ENCODE assay signal across 15 cellular contexts in genomic region chr16:10922328-10923145, GRCh38. TPM values are rescaled to one million over a fixed set of nuclear protein-coding genes. Genes with fewer than 3 reads are reported as not detected.
DNase-seq lines count a peak whose midpoint lies in the region; ATAC-seq, FAIRE-seq and TF ChIP-seq lines count a peak whose summit lies in the region.
"Had no signal": no experiment of that assay in that cellular context is flagged by ENCODE, and none has a peak within 500 bp of the region (broad histone marks: within the 10 kb centered on the region; RNA-seq: fewer than 3 reads in every experiment).

No MANE protein-coding gene starts in this region.

- no peak overlapping the region for H3K56ac ChIP-seq in H1 (replicated peaks; ENCODE audit: insufficient read length, low read depth, low read length)

- peaks cover 0 to 3% (median 2%) of the 10 kb centered on the region in 4 experiments; a peak in 4 of 8 replicates for H3K36me3 ChIP-seq in H1 (ENCODE audit: control insufficient read depth in 2 of 4, insufficient read depth in 4 of 4, low read length in 3 of 4)
- H3K36me3 ChIP-seq in right lobe of liver, result peaks cover 0 to 11% (median 0%) of the 10 kb centered on the region in 4 donors
- H3K36me3 ChIP-seq in thyroid gland, result peaks cover 2 to 12% of the 10 kb centered on the region in 2 donors

- H4K20me1 ChIP-seq in H1 (replicated peaks in 1 of 2; ENCODE audit: control insufficient read depth in 1 of 2, insufficient read depth in 2 of 2, low read length in 2 of 2), result peaks cover 0 to 5% of the 10 kb centered on the region in 2 experiments

- H3K23me2 ChIP-seq in H1 (ENCODE audit: low read depth, low read length), result no peaks in the 10 kb centered on the region

- H3K4me1 Mint-ChIP-seq in T-helper 2 cell treated with Interferon-gamma antibody and Interleukin-4, amounts not matched to agents 5 μg/mL and 100 μg/mL, for 36 hours (ENCODE audit: low read depth), result peaks cover 6% of the 10 kb centered on the region

- H3K27me3 Mint-ChIP-seq in T-helper 2 cell treated with Interferon-gamma antibody and Interleukin-4, amounts not matched to agents 5 μg/mL and 100 μg/mL, for 36 hours (ENCODE audit: low read depth), result no peaks in the 10 kb centered on the region
- H3K27me3 Mint-ChIP-seq: stimulated activated naive CD8-positive, alpha-beta T cell treated with anti-CD3 and anti-CD28 coated beads, Interleukin-15, Interleukin-2, amounts not matched to agents 100 ng/mL and 50 ng/mL, for 24 hours; T-cell had no signal

- H3K27me3 ChIP-seq in H1 (replicated peaks in 1 of 4; ENCODE audit: control insufficient read depth in 3 of 4, extremely low read depth in 1 of 4, insufficient read depth in 3 of 4, low read length in 3 of 4), result peaks cover 0 to 3% (median 0%) of the 10 kb centered on the region in 4 experiments; a peak in 1 of 7 replicates
- H3K27me3 ChIP-seq in right lobe of liver, result no peaks in the 10 kb centered on the region
- H3K27me3 ChIP-seq in thyroid gland, result no peaks in the 10 kb centered on the region

- no peak overlapping the region for H2BK12ac ChIP-seq in H1 (ENCODE audit: low read depth, low read length)

- no peak overlapping the region for H2BK15ac ChIP-seq in H1 (ENCODE audit: low read length)

- H3K9ac ChIP-seq in H1 (replicated peaks in 1 of 4; ENCODE audit: extremely low read depth in 1 of 4, low read depth in 3 of 4, low read length in 3 of 4), result no peak overlapping the region

- no peak overlapping the region for H3K4me3 Mint-ChIP-seq in T-helper 2 cell treated with Interferon-gamma antibody and Interleukin-4, amounts not matched to agents 5 μg/mL and 100 μg/mL, for 36 hours
- H3K4me3 Mint-ChIP-seq: stimulated activated naive CD8-positive, alpha-beta T cell treated with anti-CD3 and anti-CD28 coated beads, Interleukin-15, Interleukin-2, amounts not matched to agents 100 ng/mL and 50 ng/mL, for 24 hours; T-cell had no signal

- H3K4me1 ChIP-seq in H1 (replicated peaks in 1 of 4; ENCODE audit: control insufficient read depth in 3 of 4, insufficient read depth in 4 of 4, low read length in 3 of 4), result peaks cover 0 to 8% (median 0%) of the 10 kb centered on the region in 4 experiments; a peak in 2 of 7 replicates
- peaks cover 0 to 72% (median 32%) of the 10 kb centered on the region in 4 donors for H3K4me1 ChIP-seq in right lobe of liver
- H3K4me1 ChIP-seq in thyroid gland, result peaks cover 16 to 46% of the 10 kb centered on the region in 2 donors

- no peaks in the 10 kb centered on the region for H3K79me1 ChIP-seq in H1 (ENCODE audit: low read depth, low read length)

- DNase-seq in HUDEP-2 (lab: John Stamatoyannopoulos, UW; ENCODE audit: unreplicated experiment in 76 of 76) (peak in 54 of 76 experiments; percentile 7 to 75 (median 45)), H1 (ENCODE audit: low read depth in 1 of 2, low spot score in 2 of 2) (no peak), right lobe of liver (peak; percentile 90 to 95 (median 94)), thyroid gland (peak; percentile 92 to 93), dedifferentiated amniotic fluid mesenchymal stem cell (ENCODE audit: extremely low spot score) (no peak)
- no peak for DNase-seq in activated naive CD4-positive, alpha-beta T cell treated with anti-CD3 and anti-CD28 coated beads, Interleukin-2, amount 50 U/mL, for 72 hours (ENCODE audit: low spot score in 2 of 2)
- no peak for DNase-seq in T-helper 2 cell treated with Interferon-gamma antibody and Interleukin-4, amounts not matched to agents 5 μg/mL and 100 μg/mL, for 36 hours (ENCODE audit: low spot score)
- no peak for DNase-seq in stimulated activated naive CD4-positive, alpha-beta T cell treated with Interleukin-2 at 50 U/mL for 16 hours (lab: John Stamatoyannopoulos, UW)
- DNase-seq: activated CD4-positive, alpha-beta T cell treated with anti-CD3 and anti-CD28 coated beads, Interleukin-2, amount 50 U/mL, for 4 hours; activated effector memory CD4-positive, alpha-beta T cell treated with Interleukin-2 at 50 U/mL for 16 hours; KBM-7; T-cell had no signal

- intact Hi-C loops in right lobe of liver (cut with DNase I) (loop anchor here in 1 of 2 donors (5.0 kb wide), 1 partner anchor 185 kb away; no protein-coding TSS in a partner anchor), thyroid gland (cut with DNase I) (no loop called here)

- no peak overlapping the region for H3K4ac ChIP-seq in H1 (replicated peaks; ENCODE audit: insufficient read length, low read depth, low read length)

- no peaks in the 10 kb centered on the region for H3K9me3 Mint-ChIP-seq in activated naive CD4-positive, alpha-beta T cell treated with anti-CD3 and anti-CD28 coated beads, Interleukin-2, amount 50 U/mL, for 72 hours
- no peaks in the 10 kb centered on the region for H3K9me3 Mint-ChIP-seq in T-helper 2 cell treated with Interferon-gamma antibody and Interleukin-4, amounts not matched to agents 5 μg/mL and 100 μg/mL, for 36 hours
- H3K9me3 Mint-ChIP-seq: stimulated activated naive CD8-positive, alpha-beta T cell treated with anti-CD3 and anti-CD28 coated beads, Interleukin-15, Interleukin-2, amounts not matched to agents 100 ng/mL and 50 ng/mL, for 24 hours; T-cell had no signal

- no peaks in the 10 kb centered on the region for H3K79me2 ChIP-seq in H1 (ENCODE audit: control insufficient read depth in 1 of 2, insufficient read depth in 2 of 2, low read length in 2 of 2)

- no peak for FAIRE-seq in H1 (lab: Jason Lieb, UNC)
- FAIRE-seq: D721Med, keratinocyte had no signal

- TF ChIP-seq CTCF in H1 (IDR thresholded peaks at IDR 0.05; ENCODE audit: control extremely low read depth in 1 of 3, insufficient read depth in 1 of 3, low read depth in 1 of 3, low read length in 3 of 3) (no peak), right lobe of liver (IDR thresholded peaks at IDR 0.05) (no peak), thyroid gland (IDR thresholded peaks at IDR 0.05) (no peak)

- H4K91ac ChIP-seq in H1 (replicated peaks; ENCODE audit: insufficient read length, low read length), result no peak overlapping the region

- TF ChIP-seq RAD21 in H1 (IDR thresholded peaks at IDR 0.05 in 1 of 2, conservative IDR thresholded peaks at IDR 0.05 in 1 of 2; ENCODE audit: low read depth in 2 of 2, low read length in 2 of 2), result no peak

- no peak overlapping the region for H3K27ac Mint-ChIP-seq in activated naive CD4-positive, alpha-beta T cell treated with anti-CD3 and anti-CD28 coated beads, Interleukin-2, amount 50 U/mL, for 72 hours
- H3K27ac Mint-ChIP-seq in T-helper 2 cell treated with Interferon-gamma antibody and Interleukin-4, amounts not matched to agents 5 μg/mL and 100 μg/mL, for 36 hours, result no peak overlapping the region
- H3K27ac Mint-ChIP-seq: stimulated activated naive CD8-positive, alpha-beta T cell treated with anti-CD3 and anti-CD28 coated beads, Interleukin-15, Interleukin-2, amounts not matched to agents 100 ng/mL and 50 ng/mL, for 24 hours had no signal

- H3K23ac ChIP-seq in H1 (ENCODE audit: insufficient read length), result no peak overlapping the region

- H3K9me3 ChIP-seq in H1 (ENCODE audit: insufficient read depth in 2 of 2, low read depth in 1 of 2, low read length in 1 of 2), result no peaks in the 10 kb centered on the region
- no peaks in the 10 kb centered on the region for H3K9me3 ChIP-seq in right lobe of liver
- H3K9me3 ChIP-seq in thyroid gland, result no peaks in the 10 kb centered on the region

- H3K36me3 Mint-ChIP-seq in activated naive CD4-positive, alpha-beta T cell treated with anti-CD3 and anti-CD28 coated beads, Interleukin-2, amount 50 U/mL, for 72 hours, result peaks cover 0 to 7% of the 10 kb centered on the region in 2 donors
- peaks cover 12% of the 10 kb centered on the region for H3K36me3 Mint-ChIP-seq in T-helper 2 cell treated with Interferon-gamma antibody and Interleukin-4, amounts not matched to agents 5 μg/mL and 100 μg/mL, for 36 hours (ENCODE audit: low read depth)

- no peak overlapping the region for H3K18ac ChIP-seq in H1 (ENCODE audit: extremely low read depth, low read length)

- no peak overlapping the region for H2AK5ac ChIP-seq in H1 (ENCODE audit: low read depth, low read length)

- H3K4me2 ChIP-seq in H1 (ENCODE audit: insufficient read depth in 1 of 2, low read depth in 2 of 2, low read length in 2 of 2), result no peak overlapping the region

- 84% methylated on average over 14 of the region's 14 CpGs; no CpG with 5 or more reads in 1 of the 2 experiments for WGBS in H1 (ENCODE audit: extremely low coverage in 1 of 2, insufficient coverage in 1 of 2, insufficient read length in 1 of 2, insufficient replicate concordance in 2 of 2, low coverage in 1 of 2, low lambda C conversion rate in 2 of 2, missing lambda C conversion rate in 1 of 2), 2 experiments
- WGBS in right lobe of liver (ENCODE audit: insufficient coverage, low coverage, low lambda C conversion rate, missing lambda C conversion rate), result 38% methylated on average over 6 of the region's 14 CpGs
- WGBS in thyroid gland, 2 donors, result 44 to 78% methylated on average over 7 to 12 of the region's 14 CpGs

- H3K14ac ChIP-seq in H1 (ENCODE audit: insufficient read length), result no peak overlapping the region

- TF ChIP-seq POLR2A in H1 (IDR thresholded peaks at IDR 0.05; ENCODE audit: control extremely low read depth in 1 of 2, low read depth in 2 of 2, low read length in 2 of 2) (no peak), right lobe of liver (IDR thresholded peaks at IDR 0.05) (no peak), thyroid gland (IDR thresholded peaks at IDR 0.05) (no peak)

- no peak overlapping the region for H4K5ac ChIP-seq in H1 (ENCODE audit: insufficient read length, low read depth, low read length)

- no peak overlapping the region for H2BK20ac ChIP-seq in H1 (ENCODE audit: low read length)

- H3K4me3 ChIP-seq in H1 (ENCODE audit: extremely low read depth in 1 of 4, insufficient read depth in 2 of 4, low read depth in 3 of 4, low read length in 4 of 4), result no peak overlapping the region
- H3K4me3 ChIP-seq in right lobe of liver, result peak overlapping the region in 2 of 3 donors; percentile 7 to 18
- H3K4me3 ChIP-seq in thyroid gland (replicated peaks in 1 of 3), result no peak overlapping the region

- no peak overlapping the region for H2BK120ac ChIP-seq in H1 (replicated peaks; ENCODE audit: low read depth, low read length)

- ATAC-seq in right lobe of liver, result peak; percentile 35 to 60 (median 56)
- ATAC-seq in activated naive CD4-positive, alpha-beta T cell treated with anti-CD3 and anti-CD28 coated beads, Interleukin-2, amount 50 U/mL, for 72 hours, result no peak
- ATAC-seq: T-cell had no signal

- peak overlapping the region; percentile 17; the same call in 1 of the 2 replicates for H4K8ac ChIP-seq in H1 (ENCODE audit: extremely low read depth, insufficient read depth, low read length)

- no peak overlapping the region for H3K27ac ChIP-seq in H1 (ENCODE audit: low read depth, low read length)
- peak overlapping the region; percentile 49 to 79 (median 61) for H3K27ac ChIP-seq in right lobe of liver
- H3K27ac ChIP-seq in thyroid gland, result peak overlapping the region; percentile 34 to 74 (median 68)

- POLR2A ChIA-PET in H1 (lab: Charles Lee; ENCODE audit: partially characterized antibody), result no interaction called here

- TF ChIP-seq EP300 in H1 (IDR thresholded peaks at IDR 0.05; ENCODE audit: borderline replicate concordance in 1 of 2, low read depth in 2 of 2, low read length in 2 of 2), result no peak

- H2BK5ac ChIP-seq in H1 (ENCODE audit: low read depth, low read length), result no peak overlapping the region

- no peak overlapping the region for H2AFZ ChIP-seq in H1 (ENCODE audit: low read length)

- CTCF ChIA-PET in H1 (lab: Charles Lee; ENCODE audit: partially characterized antibody), result interaction anchor here (0.9 to 8.1 kb wide), 8 partner anchors 10 to 177 kb away, joined by 3 to 82 read pairs (median 4); partner anchors contain the start of gene CIITA

RNA-seq across cellular contexts. Expression of gene DEXI, which starts 19.7 kb away (rescaled TPM):
- total RNA-seq in H1 (2021; fragmentation: NEBNext Ultra II Directional; extraction: Animal tissue kit (Norgen Biotek cat#: 25700)), result 33.3 and 39.5 TPM in 2 replicates
- 47.3 and 84.0 TPM in 2 replicates for polyA plus RNA-seq in H1 (2011; rRNA removed)
- 53.5 TPM for polyA plus RNA-seq in H1 (2011; cell fraction: cytosol; rRNA removed)
- 53.7 TPM for polyA plus RNA-seq in H1 (2011; cell fraction: nucleus; rRNA removed)
- polyA plus RNA-seq in H1 (2012, experiment 1 of 2), result 36.9 to 41.1 TPM (median 38.1 TPM) in 4 replicates
- 46.0 TPM for polyA plus RNA-seq in H1 (2012, experiment 2 of 2)
- 23.3 TPM for polyA plus RNA-seq in H1 (2013, experiment 1 of 2)
- polyA plus RNA-seq in H1 (2013, experiment 2 of 2), result 22.4 TPM
- 28.3 and 41.4 TPM in 2 replicates for polyA minus RNA-seq in H1 (2011; rRNA and poly(A)+ RNA removed)
- polyA minus RNA-seq in H1 (2011; cell fraction: cytosol; rRNA and poly(A)+ RNA removed), result 28.3 TPM
- 18.6 TPM for polyA minus RNA-seq in H1 (2011; cell fraction: nucleus; rRNA and poly(A)+ RNA removed)
- total RNA-seq in right lobe of liver (10 to 100 TPM; 35.8 to 93.8 (median 54.1) TPM), thyroid gland (10 to 100 TPM; 66.5 to 89.2 (median 74.6) TPM)
- 10 to 100 TPM; 17.1 to 30.2 TPM for total RNA-seq in activated naive CD4-positive, alpha-beta T cell treated with anti-CD3 and anti-CD28 coated beads, Interleukin-2, amount 50 U/mL, for 72 hours

RNA-seq across cellular contexts. Expression of gene CLEC16A, which starts 21.8 kb away (rescaled TPM):
- total RNA-seq in H1 (2021; fragmentation: NEBNext Ultra II Directional; extraction: Animal tissue kit (Norgen Biotek cat#: 25700)), result 18.5 and 19.3 TPM in 2 replicates
- 7.6 and 10.4 TPM in 2 replicates for polyA plus RNA-seq in H1 (2011; rRNA removed)
- 8.3 TPM for polyA plus RNA-seq in H1 (2011; cell fraction: cytosol; rRNA removed)
- 15.4 TPM for polyA plus RNA-seq in H1 (2011; cell fraction: nucleus; rRNA removed)
- polyA plus RNA-seq in H1 (2012, experiment 1 of 2), result 11.0 to 13.8 TPM (median 12.7 TPM) in 4 replicates
- polyA plus RNA-seq in H1 (2012, experiment 2 of 2), result 5.8 TPM
- polyA plus RNA-seq in H1 (2013, experiment 1 of 2), result 6.8 TPM
- polyA plus RNA-seq in H1 (2013, experiment 2 of 2), result 7.1 TPM
- polyA minus RNA-seq in H1 (2011; rRNA and poly(A)+ RNA removed), result 31.9 and 32.4 TPM in 2 replicates
- 16.2 TPM for polyA minus RNA-seq in H1 (2011; cell fraction: cytosol; rRNA and poly(A)+ RNA removed)
- 20.1 TPM for polyA minus RNA-seq in H1 (2011; cell fraction: nucleus; rRNA and poly(A)+ RNA removed)
- 10 to 100 TPM; 15.2 to 25.9 (median 19.8) TPM for total RNA-seq in right lobe of liver
- 10 to 100 TPM; 29.5 to 58.8 (median 48.4) TPM for total RNA-seq in thyroid gland
- total RNA-seq in activated naive CD4-positive, alpha-beta T cell treated with anti-CD3 and anti-CD28 coated beads, Interleukin-2, amount 50 U/mL, for 72 hours, result 10 to 100 TPM; 28.0 to 33.2 TPM

RNA-seq across cellular contexts. Expression of gene CIITA, which starts 45.5 kb away (rescaled TPM):
- total RNA-seq in H1 (2021; fragmentation: NEBNext Ultra II Directional; extraction: Animal tissue kit (Norgen Biotek cat#: 25700)), result 0.06 and 0.07 TPM in 2 replicates
- 0.16 and 0.17 TPM in 2 replicates for polyA plus RNA-seq in H1 (2011; rRNA removed)
- polyA plus RNA-seq in H1 (2011; cell fraction: cytosol; rRNA removed), result 0.14 TPM
- 0.44 TPM for polyA plus RNA-seq in H1 (2011; cell fraction: nucleus; rRNA removed)
- polyA plus RNA-seq in H1 (2012, experiment 1 of 2), result 0.13 to 0.37 TPM (median 0.29 TPM) in 4 replicates
- 0.14 TPM for polyA plus RNA-seq in H1 (2012, experiment 2 of 2)
- 0.02 TPM for polyA plus RNA-seq in H1 (2013, experiment 1 of 2)
- polyA plus RNA-seq in H1 (2013, experiment 2 of 2), result 0.04 TPM
- polyA minus RNA-seq in H1 (2011; rRNA and poly(A)+ RNA removed), result 0.05 and 0.09 TPM in 2 replicates
- not detected for polyA minus RNA-seq in H1 (2011; cell fraction: cytosol; rRNA and poly(A)+ RNA removed)
- not detected for polyA minus RNA-seq in H1 (2011; cell fraction: nucleus; rRNA and poly(A)+ RNA removed)
- total RNA-seq in right lobe of liver (1 to 10 TPM in 5 of 6 experiments, under 1 TPM in 1; 0.95 to 6.4 (median 3.3) TPM), thyroid gland (10 to 100 TPM in 2 of 4 donors, 1 to 10 TPM in 2; 1.8 to 14.3 (median 10.0) TPM)
- 1 to 10 TPM in 1 of 2 donors, under 1 TPM in 1; 0.52 to 2.3 TPM for total RNA-seq in activated naive CD4-positive, alpha-beta T cell treated with anti-CD3 and anti-CD28 coated beads, Interleukin-2, amount 50 U/mL, for 72 hours

Comparison
In these comparisons a context has a peak if more than half of its experiments do, and no peak if none do; other contexts are left out.
1. DNase-seq: peak in HUDEP-2 (54 of 76), right lobe of liver (3 of 3) and thyroid gland (2 of 2); none in H1 (0 of 2), activated naive CD4-positive, alpha-beta T cell treated with anti-CD3 and anti-CD28 coated beads, Interleukin-2, amount 50 U/mL, for 72 hours (0 of 2), dedifferentiated amniotic fluid mesenchymal stem cell (single experiment), T-helper 2 cell treated with Interferon-gamma antibody and Interleukin-4, amounts not matched to agents 5 μg/mL and 100 μg/mL, for 36 hours (single experiment) and stimulated activated naive CD4-positive, alpha-beta T cell treated with Interleukin-2 at 50 U/mL for 16 hours (single experiment).
2. H3K4me3 ChIP-seq: peak in right lobe of liver (2 of 3); none in H1 (0 of 4) and thyroid gland (0 of 3).
3. ATAC-seq: peak in right lobe of liver (4 of 4); none in activated naive CD4-positive, alpha-beta T cell treated with anti-CD3 and anti-CD28 coated beads, Interleukin-2, amount 50 U/mL, for 72 hours (0 of 2).